Comparison of ENCODE assay signal across 10 cellular contexts in genomic region chr17:57899391-57899790, GRCh38. TPM values are rescaled to one million over a fixed set of nuclear protein-coding genes. Genes with fewer than 3 reads are reported as not detected.
DNase-seq lines count a peak whose midpoint lies in the region; ATAC-seq and TF ChIP-seq lines count a peak whose summit lies in the region.
"Had no signal": no experiment of that assay in that cellular context is flagged by ENCODE, and none has a peak within 500 bp of the region (broad histone marks: within the 10 kb centered on the region; RNA-seq: fewer than 3 reads in every experiment).

No MANE protein-coding gene starts in this region.

- WGBS in mammary epithelial cell (ENCODE audit: low coverage, missing lambda C conversion rate): 25% methylated on average over 6 of the region's 8 CpGs
- 29% methylated on average over 8 of the region's 8 CpGs; no CpG with 5 or more reads in 1 of the 2 donors for WGBS in transverse colon (ENCODE audit: low coverage in 1 of 2), 2 donors

- H3K27me3 ChIP-seq in mammary epithelial cell (ENCODE audit: insufficient read depth, low read length): no peaks in the 10 kb centered on the region
- H3K27me3 ChIP-seq in lower lobe of right lung (ENCODE audit: low read depth): no peaks in the 10 kb centered on the region
- no peaks in the 10 kb centered on the region for H3K27me3 ChIP-seq in transverse colon

- H3K4me1 ChIP-seq in mammary epithelial cell (ENCODE audit: insufficient read depth, low read length) (peaks cover 57% of the 10 kb centered on the region), lower lobe of right lung (peaks cover 86% of the 10 kb centered on the region), transverse colon (peaks cover 57 to 86% (median 70%) of the 10 kb centered on the region in 4 donors)

- H3K36me3 ChIP-seq in mammary epithelial cell (ENCODE audit: insufficient read depth, low read length) (no peaks in the 10 kb centered on the region), lower lobe of right lung (no peaks in the 10 kb centered on the region), transverse colon (no peaks in the 10 kb centered on the region)

- H3K4me3 ChIP-seq in mammary epithelial cell (replicated peaks in 1 of 3; ENCODE audit: insufficient read depth in 1 of 3, low read depth in 2 of 3, low read length in 3 of 3) (no peak overlapping the region), lower lobe of right lung (no peak overlapping the region), transverse colon (no peak overlapping the region)

- no peak for TF ChIP-seq EP300 in transverse colon (IDR thresholded peaks at IDR 0.05; ENCODE audit: low read depth)

- TF ChIP-seq POLR2A in transverse colon (IDR thresholded peaks at IDR 0.05): no peak

- no peak overlapping the region for H3K27ac ChIP-seq in mammary epithelial cell (ENCODE audit: insufficient read depth, low read depth, low read length)
- H3K27ac ChIP-seq in lower lobe of right lung: peak overlapping the region; percentile 83
- peak overlapping the region; percentile 92 to 94 (median 93) for H3K27ac ChIP-seq in transverse colon

- H3K9ac ChIP-seq in mammary epithelial cell (ENCODE audit: insufficient read depth, low read length): no peak overlapping the region

- ATAC-seq in lower lobe of right lung: peak in 1 of 2 donors; percentile 2

- no peaks in the 10 kb centered on the region for H4K20me1 ChIP-seq in mammary epithelial cell (ENCODE audit: insufficient read depth, low read length)

- DNase-seq in NCI-H1694 treated with DMSO at 0.1 percent for 48 hours (lab: John Stamatoyannopoulos, UW) (peak; percentile 42), NCI-H1694 (lab: John Stamatoyannopoulos, UW) (no peak), mammary epithelial cell (no peak), lower lobe of right lung (peak; percentile 54), transverse colon (no peak), GM19240 (ENCODE audit: insufficient read length, low spot score) (no peak), retina (no peak)
- DNase-seq in activated CD4-positive, alpha-beta T cell treated with anti-CD3 and anti-CD28 coated beads, Interleukin-2, amount 50 U/mL, for 1 hour: no peak
- DNase-seq: NCI-H1417; stimulated activated CD4-positive, alpha-beta T cell treated with anti-CD3 and anti-CD28 coated beads, Interleukin-4, amount 100 ng/mL, for 1 hour had no signal

- TF ChIP-seq CTCF in mammary epithelial cell (conservative IDR thresholded peaks at IDR 0.05 in 1 of 2, IDR thresholded peaks at IDR 0.05 in 1 of 2; ENCODE audit: extremely low read depth in 1 of 2, insufficient read depth in 1 of 2, low read depth in 1 of 2, low read length in 2 of 2) (no peak), lower lobe of right lung (IDR thresholded peaks at IDR 0.05) (no peak), transverse colon (IDR thresholded peaks at IDR 0.05) (no peak)

- in situ Hi-C loops in mammary epithelial cell (cut with MboI; ENCODE audit: low sequenced_read_pairs in 2 of 2) (no loop called here), transverse colon (cut with MboI; ENCODE audit: low pct_ligation_motif_present in 1 of 4, low pct_unique_long_range_greater_than_20kb in 1 of 4, low sequenced_read_pairs in 3 of 4) (no loop called here)

- dilution Hi-C loops in mammary epithelial cell (cut with HindIII; ENCODE audit: low sequenced_read_pairs): loop anchor here (5.0 kb wide), 1 partner anchor 93 kb away; no protein-coding TSS in a partner anchor

- H3K9me3 ChIP-seq in mammary epithelial cell (replicated peaks; ENCODE audit: insufficient read depth, low read length) (no peaks in the 10 kb centered on the region), lower lobe of right lung (no peaks in the 10 kb centered on the region), transverse colon (no peaks in the 10 kb centered on the region)

- peak overlapping the region; percentile 41 for H2AFZ ChIP-seq in mammary epithelial cell (ENCODE audit: low read depth, low read length)

- H3K79me2 ChIP-seq in mammary epithelial cell (ENCODE audit: insufficient read depth, low read length): no peaks in the 10 kb centered on the region

- intact Hi-C loops in mammary epithelial cell (cut with micrococcal nuclease): no loop called here
- intact Hi-C loops in lower lobe of right lung (cut with DNase I): loop anchor here (10.0 kb wide), 1 partner anchor 95 kb away; no protein-coding TSS in a partner anchor
- intact Hi-C loops in transverse colon (cut with DNase I; ENCODE audit: low total_unique reads): no loop called here

- no peak overlapping the region for H3K4me2 ChIP-seq in mammary epithelial cell (ENCODE audit: insufficient read depth, low read depth, low read length)

- no TSS peak for BruUV-seq in mammary epithelial cell (replicated peaks; lab: Mats Ljungman, UMichigan)

- CTCF ChIA-PET in mammary epithelial cell (lab: Charles Lee; ENCODE audit: low non-redundant PET): no interaction called here

RNA-seq across cellular contexts. Expression of gene MRPS23, which starts 49.5 kb away (rescaled TPM):
- total RNA-seq in mammary epithelial cell (10 to 100 TPM; 17.7 to 48.4 TPM), lower lobe of right lung (35.4 TPM), transverse colon (10 to 100 TPM in 1 of 4 donors, 1 to 10 TPM in 2, under 1 TPM in 1; 0.37 to 11.1 (median 6.5) TPM)
- 63.7 TPM for polyA plus RNA-seq in mammary epithelial cell
- polyA minus RNA-seq in mammary epithelial cell: 9.9 TPM

RNA-seq across cellular contexts. Expression of gene CUEDC1, which starts 55.8 kb away (rescaled TPM):
- total RNA-seq in mammary epithelial cell (10 to 100 TPM in 1 of 2 donors, 1 to 10 TPM in 1; 1.8 to 14.4 TPM), lower lobe of right lung (42.8 TPM), transverse colon (10 to 100 TPM; 20.2 to 27.3 (median 24.6) TPM)
- 9.2 TPM for polyA plus RNA-seq in mammary epithelial cell
- 22.4 TPM for polyA minus RNA-seq in mammary epithelial cell

Comparison
In these comparisons a context has a peak if more than half of its experiments do, and no peak if none do; other contexts are left out.
1. DNase-seq: peak in NCI-H1694 treated with DMSO at 0.1 percent for 48 hours (single experiment) and lower lobe of right lung (single experiment); none in NCI-H1694 (single experiment), mammary epithelial cell (single experiment), transverse colon (single experiment), GM19240 (single experiment), activated CD4-positive, alpha-beta T cell treated with anti-CD3 and anti-CD28 coated beads, Interleukin-2, amount 50 U/mL, for 1 hour (single experiment) and retina (single experiment).